In genomic region chr7:123750389-123751230, GRCh38 we compare ENCODE assay signal across 9 cellular contexts. TPM values are rescaled to one million over a fixed set of nuclear protein-coding genes. Genes with fewer than 3 reads are reported as not detected.
DNase-seq lines count a peak whose midpoint lies in the region; ATAC-seq and TF ChIP-seq lines count a peak whose summit lies in the region.
"Had no signal": no experiment of that assay in that cellular context is flagged by ENCODE, and none has a peak within 500 bp of the region (broad histone marks: within the 10 kb centered on the region; RNA-seq: fewer than 3 reads in every experiment).

No MANE protein-coding gene starts in this region.

- H3K9ac ChIP-seq in Karpas-422 (ENCODE audit: low read length) (no peak overlapping the region), colonic mucosa (ENCODE audit: low read depth in 2 of 2, low read length in 2 of 2) (peak overlapping the region in 1 of 2 donors; percentile 97), neural progenitor cell (peak overlapping the region; percentile 24)

- H3K9me3 ChIP-seq in Karpas-422 (ENCODE audit: low read length) (no peaks in the 10 kb centered on the region), colonic mucosa (no peaks in the 10 kb centered on the region), neural progenitor cell (ENCODE audit: low read depth) (no peaks in the 10 kb centered on the region)

- H3K27ac Mint-ChIP-seq in neural progenitor cell = no peak overlapping the region

- peaks cover 8% of the 10 kb centered on the region; the same call in 1 of the 2 replicates for H4K20me1 ChIP-seq in Karpas-422 (ENCODE audit: insufficient read depth, low read depth, low read length)
- peaks cover 18% of the 10 kb centered on the region for H4K20me1 ChIP-seq in neural progenitor cell (ENCODE audit: low read depth)

- H2AFZ ChIP-seq in Karpas-422 (ENCODE audit: low read length) (no peak overlapping the region), neural progenitor cell (replicated peaks) (no peak overlapping the region)

- peak overlapping the region; percentile 89 for H3K4me2 ChIP-seq in Karpas-422 (ENCODE audit: low read depth, low read length, poor library complexity, severe bottlenecking)
- H3K4me2 ChIP-seq in neural progenitor cell = peak overlapping the region; percentile 98

- peaks cover 37% of the 10 kb centered on the region for H3K4me1 Mint-ChIP-seq in neural progenitor cell

- H3F3A ChIP-seq in neural progenitor cell (ENCODE audit: low read depth) = peaks cover 36% of the 10 kb centered on the region

- H3K79me2 ChIP-seq in Karpas-422 (ENCODE audit: low read length) = peaks cover 26% of the 10 kb centered on the region
- peaks cover 54% of the 10 kb centered on the region for H3K79me2 ChIP-seq in neural progenitor cell (ENCODE audit: low read depth)

- peaks cover 2% of the 10 kb centered on the region for H3K36me3 Mint-ChIP-seq in neural progenitor cell

- in situ Hi-C loops in G401 (cut with HindIII; ENCODE audit: low sequenced_read_pairs) = no loop called here

- peak overlapping the region; percentile 93 for H3K4me3 Mint-ChIP-seq in neural progenitor cell

- TF ChIP-seq CTCF in colonic mucosa (IDR thresholded peaks at IDR 0.05) (no peak), neural progenitor cell (IDR thresholded peaks at IDR 0.05) (no peak)

- no peaks in the 10 kb centered on the region for H3K27me3 ChIP-seq in Karpas-422 (ENCODE audit: low read length)
- H3K27me3 ChIP-seq in colonic mucosa = no peaks in the 10 kb centered on the region
- H3K27me3 ChIP-seq in neural progenitor cell = no peaks in the 10 kb centered on the region

- no peaks in the 10 kb centered on the region for H3K9me2 ChIP-seq in Karpas-422 (replicated peaks; ENCODE audit: insufficient read depth, low read length)

- CTCF ChIA-PET in HEK293T (lab: Yijun Ruan, JAX) = no interaction called here

- POLR2A ChIA-PET in HEK293T (lab: Yijun Ruan, JAX) = interaction anchor here (1.1 kb wide), 1 partner anchor 53 kb away, joined by 3 read pairs; no protein-coding TSS in a partner anchor

- H3K27ac ChIP-seq in Karpas-422 (ENCODE audit: low read length) = no peak overlapping the region
- peak overlapping the region; percentile 100 for H3K27ac ChIP-seq in colonic mucosa
- no peak overlapping the region for H3K27ac ChIP-seq in neural progenitor cell

- H3K4me3 ChIP-seq in Karpas-422 (ENCODE audit: low read length) (no peak overlapping the region; the same call in 1 of the 2 replicates), colonic mucosa (peak overlapping the region; percentile 85), neural progenitor cell (peak overlapping the region; percentile 96)

- no peaks in the 10 kb centered on the region for H3K27me3 Mint-ChIP-seq in neural progenitor cell (ENCODE audit: insufficient read depth, low read depth)

- H3K4me1 ChIP-seq in Karpas-422 (ENCODE audit: low read length) (peaks cover 31% of the 10 kb centered on the region), colonic mucosa (no peaks in the 10 kb centered on the region), neural progenitor cell (peaks cover 37% of the 10 kb centered on the region)

- intact Hi-C loops in colonic mucosa (cut with DNase I) = no loop called here

- DNase-seq in G401 (ENCODE audit: low spot score) (peak; percentile 9), Karpas-422 (no peak), colonic mucosa (no peak), neural progenitor cell (ENCODE audit: low spot score) (no peak), HCEC 1CT (no peak), HEK293T (ENCODE audit: extremely low spot score) (no peak)
- DNase-seq: trophoblast cell had no signal

- ATAC-seq in GM21381 (IDR thresholded peaks at IDR 0.05; ENCODE audit: unreplicated experiment) = no peak
- ATAC-seq in HG03432 (IDR thresholded peaks at IDR 0.05; ENCODE audit: unreplicated experiment) = no peak

- peaks cover 3% of the 10 kb centered on the region; the same call in 1 of the 2 replicates for H3K36me3 ChIP-seq in Karpas-422 (ENCODE audit: insufficient read depth, low read length)
- no peaks in the 10 kb centered on the region for H3K36me3 ChIP-seq in colonic mucosa
- H3K36me3 ChIP-seq in neural progenitor cell = no peaks in the 10 kb centered on the region

- H3K9me3 Mint-ChIP-seq in neural progenitor cell = no peaks in the 10 kb centered on the region

TF ChIP-seq in HEK293T, 16 proteins besides CTCF, POLR2A, EP300 and RAD21:
- TF ChIP-seq SP1 (IDR thresholded peaks at IDR 0.05) = no peak
- no peak for TF ChIP-seq CTBP1 (IDR thresholded peaks at IDR 0.05; ENCODE audit: borderline replicate concordance)
- no peak for TF ChIP-seq NFRKB (IDR thresholded peaks at IDR 0.05)
- TF ChIP-seq SUZ12 (IDR thresholded peaks at IDR 0.05) = no peak
- TF ChIP-seq ARNT (IDR thresholded peaks at IDR 0.05) = no peak
- TF ChIP-seq HDGF (IDR thresholded peaks at IDR 0.05; ENCODE audit: borderline replicate concordance) = no peak
- no peak for TF ChIP-seq ZNF384 (IDR thresholded peaks at IDR 0.05)
- TF ChIP-seq BHLHE40 (IDR thresholded peaks at IDR 0.05; ENCODE audit: borderline replicate concordance) = no peak
- TF ChIP-seq TARDBP (IDR thresholded peaks at IDR 0.05) = no peak
- TF ChIP-seq LEF1 (IDR thresholded peaks at IDR 0.05; ENCODE audit: borderline replicate concordance) = no peak
- TF ChIP-seq PKNOX1 (IDR thresholded peaks at IDR 0.05) = no peak
- TF ChIP-seq ELF4 (IDR thresholded peaks at IDR 0.05) = no peak

RNA-seq across cellular contexts. Expression of gene WASL, which starts 1.8 kb away (rescaled TPM):
- total RNA-seq in G401 (2014; rRNA removed; shearing (Covaris generic)) = 3.5 and 6.7 TPM in 2 replicates
- total RNA-seq in Karpas-422 (2014; rRNA removed; shearing (Covaris generic); ENCODE audit: low replicate concordance) = 7.1 and 12.1 TPM in 2 replicates
- total RNA-seq in colonic mucosa (100 to 1,000 TPM in 1 of 2 donors, 10 to 100 TPM in 1; 54.9 to 126 TPM), neural progenitor cell (ENCODE audit: low replicate concordance) (21.4 and 30.4 TPM in 2 replicates)
